In genomic region chr7:83934118-83934734, GRCh38 we compare ENCODE assay signal across 13 cellular contexts.
DNase-seq lines count a peak whose midpoint lies in the region; ATAC-seq and TF ChIP-seq lines count a peak whose summit lies in the region.
"Had no signal": no experiment of that assay in that cellular context is flagged by ENCODE, and none has a peak within 500 bp of the region (broad histone marks: within the 10 kb centered on the region; RNA-seq: fewer than 3 reads in every experiment).

No MANE protein-coding gene starts in this region.

- no peaks in the 10 kb centered on the region for H3F3A ChIP-seq in GM23338 (replicated peaks; ENCODE audit: low read depth)

- H3K36me3 ChIP-seq in GM23338 (ENCODE audit: insufficient read depth), result no peaks in the 10 kb centered on the region

- H3K27ac Mint-ChIP-seq in GM23338 (no peak overlapping the region), glutamatergic neuron (ENCODE audit: unreplicated experiment) (no peak overlapping the region)
- H3K27ac Mint-ChIP-seq in activated CD4-positive, alpha-beta T cell treated with anti-CD3 and anti-CD28 coated beads, Interleukin-2, amount 10 ng/mL, durations not matched to agents 7 days and 5 days, result no peak overlapping the region

- H2AFZ ChIP-seq in GM23338, result no peak overlapping the region

- DNase-seq in AG09319 (ENCODE audit: extremely low read depth, low read depth) (no peak), GM23338 (ENCODE audit: low spot score) (peak; percentile 27), glutamatergic neuron (no peak), OCI-M2 (lab: John Stamatoyannopoulos, UW; ENCODE audit: unreplicated experiment) (no peak), NCI-H187 treated with DMSO at 0.1 percent for 48 hours (lab: John Stamatoyannopoulos, UW) (no peak), NCI-H1436 treated with DMSO at 0.1 percent for 48 hours (lab: John Stamatoyannopoulos, UW) (no peak)
- no peak for DNase-seq in activated CD4-positive, alpha-beta T cell treated with anti-CD3 and anti-CD28 coated beads, Interleukin-2, amount 10 ng/mL, durations not matched to agents 7 days and 5 days
- DNase-seq: activated CD4-positive, alpha-beta T cell treated with anti-CD3 and anti-CD28 coated beads, Interleukin-2, amount 50 U/mL, for 48 hours; activated naive CD4-positive, alpha-beta T cell treated with Interleukin-2 at 50 U/mL for 16 hours; Caco-2; effector CD4-positive, alpha-beta T cell; NCI-H2081 treated with DMSO at 0.1 percent for 48 hours had no signal

- H3K27me3 Mint-ChIP-seq in GM23338 (ENCODE audit: insufficient read depth, low read depth, poor library complexity), result no peaks in the 10 kb centered on the region
- H3K27me3 Mint-ChIP-seq in glutamatergic neuron (ENCODE audit: unreplicated experiment), result no peaks in the 10 kb centered on the region
- no peaks in the 10 kb centered on the region for H3K27me3 Mint-ChIP-seq in activated CD4-positive, alpha-beta T cell treated with anti-CD3 and anti-CD28 coated beads, Interleukin-2, amount 10 ng/mL, durations not matched to agents 7 days and 5 days

- H3K27ac ChIP-seq in GM23338 (ENCODE audit: low read depth), result no peak overlapping the region
- H3K27ac ChIP-seq in VCaP, result no peak overlapping the region

- no peaks in the 10 kb centered on the region for H3K79me2 ChIP-seq in GM23338 (replicated peaks; ENCODE audit: insufficient read depth)

- no peaks in the 10 kb centered on the region for H3K9me3 Mint-ChIP-seq in GM23338
- H3K9me3 Mint-ChIP-seq in glutamatergic neuron (ENCODE audit: unreplicated experiment), result no peaks in the 10 kb centered on the region
- no peaks in the 10 kb centered on the region for H3K9me3 Mint-ChIP-seq in activated CD4-positive, alpha-beta T cell treated with anti-CD3 and anti-CD28 coated beads, Interleukin-2, amount 10 ng/mL, durations not matched to agents 7 days and 5 days

- no peak overlapping the region for H3K4me3 ChIP-seq in GM23338

- POLR2A ChIA-PET in activated CD4-positive, alpha-beta T cell treated with anti-CD3 and anti-CD28 coated beads, Interleukin-2, amount 10 ng/mL, durations not matched to agents 7 days and 5 days (lab: Charles Lee), result no interaction called here

- TF ChIP-seq CTCF in AG09319 (IDR thresholded peaks at IDR 0.05; ENCODE audit: low read depth, low read length) (peak; percentile 35), GM23338 (conservative IDR thresholded peaks at IDR 0.05; ENCODE audit: low read depth in 2 of 2) (peak in 1 of 2 experiments; percentile 46; a peak in 1 of 4 replicates), VCaP (conservative IDR thresholded peaks at IDR 0.05) (peak; percentile 71), glutamatergic neuron (IDR thresholded peaks at IDR 0.05; ENCODE audit: partially characterized antibody, unreplicated experiment) (peak; percentile 46)

- H3K36me3 Mint-ChIP-seq in GM23338 (ENCODE audit: low read depth), result no peaks in the 10 kb centered on the region
- H3K36me3 Mint-ChIP-seq in glutamatergic neuron (ENCODE audit: unreplicated experiment), result no peaks in the 10 kb centered on the region
- H3K36me3 Mint-ChIP-seq in activated CD4-positive, alpha-beta T cell treated with anti-CD3 and anti-CD28 coated beads, Interleukin-2, amount 10 ng/mL, durations not matched to agents 7 days and 5 days (ENCODE audit: low read depth), result no peaks in the 10 kb centered on the region

- H3K27me3 ChIP-seq in GM23338 (ENCODE audit: insufficient read depth), result no peaks in the 10 kb centered on the region

- H3K4me1 Mint-ChIP-seq in GM23338 (0 out of 3 replicates have a peak, but pooled peaks cover 2% of the 10 kb centered on the region), glutamatergic neuron (ENCODE audit: low read depth, unreplicated experiment) (no peaks in the 10 kb centered on the region)
- no peaks in the 10 kb centered on the region for H3K4me1 Mint-ChIP-seq in activated CD4-positive, alpha-beta T cell treated with anti-CD3 and anti-CD28 coated beads, Interleukin-2, amount 10 ng/mL, durations not matched to agents 7 days and 5 days

- CTCF ChIA-PET in activated CD4-positive, alpha-beta T cell treated with anti-CD3 and anti-CD28 coated beads, Interleukin-2, amount 10 ng/mL, durations not matched to agents 7 days and 5 days (lab: Charles Lee), result interaction anchor here (0.6 kb wide), 1 partner anchor 76 kb away, joined by 3 read pairs; no protein-coding TSS in a partner anchor

- no peaks in the 10 kb centered on the region for H3K9me2 ChIP-seq in GM23338 (ENCODE audit: insufficient read depth)

- H4K20me1 ChIP-seq in GM23338 (replicated peaks; ENCODE audit: insufficient read depth), result no peaks in the 10 kb centered on the region

- no peak for ATAC-seq in GM23338

- no peak overlapping the region for H3K4me2 ChIP-seq in GM23338

- no peaks in the 10 kb centered on the region for H3K4me1 ChIP-seq in GM23338 (ENCODE audit: insufficient read depth)

- H3K4me3 Mint-ChIP-seq in GM23338 (no peak overlapping the region), glutamatergic neuron (ENCODE audit: unreplicated experiment) (no peak overlapping the region)
- H3K4me3 Mint-ChIP-seq in activated CD4-positive, alpha-beta T cell treated with anti-CD3 and anti-CD28 coated beads, Interleukin-2, amount 10 ng/mL, durations not matched to agents 7 days and 5 days, result no peak overlapping the region

TF ChIP-seq in GM23338, 12 proteins besides CTCF, POLR2A, EP300 and RAD21 (continues in another document):
- no peak for TF ChIP-seq NANOG (IDR thresholded peaks at IDR 0.05; ENCODE audit: borderline replicate concordance)
- TF ChIP-seq ZNF114 (CRISPR knock-in tag; IDR thresholded peaks at IDR 0.05), result no peak
- TF ChIP-seq JUNB (IDR thresholded peaks at IDR 0.05; ENCODE audit: unreplicated experiment), result no peak
- no peak for TF ChIP-seq STAT1 (IDR thresholded peaks at IDR 0.05; ENCODE audit: unreplicated experiment)
- TF ChIP-seq ZNF462 (CRISPR knock-in tag; IDR thresholded peaks at IDR 0.05), result no peak
